ENCODE assay signal across 1 cellular context in genomic region chr5:113043491-113043931, GRCh38.
TF ChIP-seq lines count a peak whose summit lies in the region.

No MANE protein-coding gene starts in this region.

TF ChIP-seq in GM23338, 12 proteins besides CTCF, POLR2A, EP300 and RAD21 (continued from another document):
- no peak for TF ChIP-seq ZNF462 (CRISPR knock-in tag; IDR thresholded peaks at IDR 0.05)
- TF ChIP-seq EZH2 (IDR thresholded peaks at IDR 0.05; ENCODE audit: low read depth, unreplicated experiment) = no peak
- no peak for TF ChIP-seq JUNB (IDR thresholded peaks at IDR 0.05; ENCODE audit: unreplicated experiment)
- TF ChIP-seq REST (IDR thresholded peaks at IDR 0.05; ENCODE audit: unreplicated experiment) = no peak
- no peak for TF ChIP-seq CREB1 (CRISPR knock-in tag; IDR thresholded peaks at IDR 0.05; ENCODE audit: low read depth)
